In genomic region chr3:164737174-164737573, GRCh38 we compare ENCODE assay signal across 30 cellular contexts.
"Had no signal": no experiment of that assay in that cellular context is flagged by ENCODE, and none has a peak within 500 bp of the region (broad histone marks: within the 10 kb centered on the region; RNA-seq: fewer than 3 reads in every experiment).

No MANE protein-coding gene starts in this region.

- H3K27ac Mint-ChIP-seq: activated CD4-positive, alpha-beta T cell treated with anti-CD3 and anti-CD28 coated beads, Interleukin-2, amount 10 ng/mL, durations not matched to agents 24 days and 14 days; activated CD8-positive, alpha-beta T cell treated with anti-CD3 and anti-CD28 coated beads for 36 hours; activated naive CD4-positive, alpha-beta T cell treated with anti-CD3 and anti-CD28 coated beads, Interleukin-2, amount 50 U/mL, for 24 hours; activated naive CD8-positive, alpha-beta T cell treated with anti-CD3 and anti-CD28 coated beads, Interleukin-2, amount 10 ng/mL, durations not matched to agents 7 days and 5 days; activated T-cell treated with anti-CD3 and anti-CD28 coated beads, Interleukin-2, amount 50 U/mL, for 72 hours; activated T-helper 17 cell treated with anti-CD3 and anti-CD28 coated beads, Interleukin-2, amount 50 U/mL, for 72 hours had no signal

- H3K4me1 Mint-ChIP-seq: activated CD4-positive, alpha-beta T cell treated with anti-CD3 and anti-CD28 coated beads, Interleukin-2, amount 10 ng/mL, durations not matched to agents 24 days and 14 days; activated naive CD4-positive, alpha-beta T cell treated with anti-CD3 and anti-CD28 coated beads, Interleukin-2, amount 50 U/mL, for 24 hours; activated naive CD8-positive, alpha-beta T cell treated with anti-CD3 and anti-CD28 coated beads, Interleukin-2, amount 10 ng/mL, durations not matched to agents 7 days and 5 days; activated T-helper 17 cell treated with anti-CD3 and anti-CD28 coated beads, Interleukin-2, amount 50 U/mL, for 72 hours; central memory CD8-positive, alpha-beta T cell had no signal

- H3K36me3 ChIP-seq: ascending aorta, cardiac muscle cell, WERI-Rb-1 had no signal

- H3K4me2 ChIP-seq: PC-9 had no signal

- H2AFZ ChIP-seq: PC-9 had no signal

- H3K36me3 Mint-ChIP-seq: activated naive CD4-positive, alpha-beta T cell treated with anti-CD3 and anti-CD28 coated beads, Interleukin-2, amount 50 U/mL, for 24 hours; activated naive CD8-positive, alpha-beta T cell treated with anti-CD3 and anti-CD28 coated beads, Interleukin-2, amount 10 ng/mL, durations not matched to agents 7 days and 5 days had no signal

- H3K9me3 Mint-ChIP-seq: activated CD4-positive, alpha-beta T cell treated with anti-CD3 and anti-CD28 coated beads, Interleukin-2, amount 10 ng/mL, durations not matched to agents 24 days and 14 days had no signal

- H3K27me3 ChIP-seq: ascending aorta, cardiac muscle cell had no signal

- H3K4me1 ChIP-seq: ascending aorta had no signal

- H3K9me3 ChIP-seq: ascending aorta had no signal

- H3K27ac ChIP-seq: ascending aorta, cardiac muscle cell, PC-9, RWPE1, WERI-Rb-1 had no signal

- ATAC-seq: activated CD8-positive, alpha-beta T cell treated with anti-CD3 and anti-CD28 coated beads for 36 hours; activated T-cell treated with anti-CD3 and anti-CD28 coated beads, Interleukin-2, amount 50 U/mL, for 72 hours; activated T-helper 17 cell treated with anti-CD3 and anti-CD28 coated beads, Interleukin-2, amount 50 U/mL, for 72 hours; Right ventricle myocardium inferior had no signal

- DNase-seq: activated CD4-positive, alpha-beta T cell treated with anti-CD3 and anti-CD28 coated beads, Interleukin-2, amount 10 ng/mL, durations not matched to agents 24 days and 14 days; activated CD4-positive, alpha-beta T cell treated with anti-CD3 and anti-CD28 coated beads, Interleukin-2, amount 50 U/mL, for 4 hours; activated CD8-positive, alpha-beta T cell treated with anti-CD3 and anti-CD28 coated beads for 36 hours; activated effector memory CD4-positive, alpha-beta T cell treated with anti-CD3 and anti-CD28 coated beads, Interleukin-2, amount 50 U/mL, for 16 hours; activated naive CD4-positive, alpha-beta T cell; activated naive CD8-positive, alpha-beta T cell treated with anti-CD3 and anti-CD28 coated beads, Interleukin-2, amount 10 ng/mL, durations not matched to agents 7 days and 5 days; activated T-cell treated with anti-CD3 and anti-CD28 coated beads, Interleukin-2, amount 50 U/mL, for 1 hour; activated T-cell treated with anti-CD3 and anti-CD28 coated beads, Interleukin-2, amount 50 U/mL, for 72 hours; amygdala; NCI-H1092 treated with DMSO at 0.1 percent for 48 hours; NCI-H1417; NCI-H187 treated with DMSO at 0.1 percent for 48 hours; NCI-H2081; NCI-H226; NCI-H446 treated with DMSO at 0.1 percent for 48 hours; NCI-H524; NCI-H69; NK-92 treated with Interleukin-12 subunit alpha and Interleukin-12 subunit beta, amount 100 ng/mL, for 24 hours; PC-9; SIG-M5; SW 1271; T1000; WERI-Rb-1 had no signal

- H3K27me3 Mint-ChIP-seq: activated CD4-positive, alpha-beta T cell treated with anti-CD3 and anti-CD28 coated beads, Interleukin-2, amount 10 ng/mL, durations not matched to agents 24 days and 14 days; activated CD8-positive, alpha-beta T cell treated with anti-CD3 and anti-CD28 coated beads for 36 hours; activated naive CD4-positive, alpha-beta T cell treated with anti-CD3 and anti-CD28 coated beads, Interleukin-2, amount 50 U/mL, for 24 hours; activated naive CD8-positive, alpha-beta T cell treated with anti-CD3 and anti-CD28 coated beads, Interleukin-2, amount 10 ng/mL, durations not matched to agents 7 days and 5 days; activated T-helper 17 cell treated with anti-CD3 and anti-CD28 coated beads, Interleukin-2, amount 50 U/mL, for 72 hours; central memory CD8-positive, alpha-beta T cell had no signal

- H3K4me3 ChIP-seq: ascending aorta, cardiac muscle cell, PC-9 had no signal

- H3K4me3 Mint-ChIP-seq: activated CD4-positive, alpha-beta T cell treated with anti-CD3 and anti-CD28 coated beads, Interleukin-2, amount 10 ng/mL, durations not matched to agents 24 days and 14 days; activated CD8-positive, alpha-beta T cell treated with anti-CD3 and anti-CD28 coated beads for 36 hours; activated naive CD4-positive, alpha-beta T cell treated with anti-CD3 and anti-CD28 coated beads, Interleukin-2, amount 50 U/mL, for 24 hours; activated naive CD8-positive, alpha-beta T cell treated with anti-CD3 and anti-CD28 coated beads, Interleukin-2, amount 10 ng/mL, durations not matched to agents 7 days and 5 days; activated T-cell treated with anti-CD3 and anti-CD28 coated beads, Interleukin-2, amount 50 U/mL, for 72 hours; activated T-helper 17 cell treated with anti-CD3 and anti-CD28 coated beads, Interleukin-2, amount 50 U/mL, for 72 hours; central memory CD8-positive, alpha-beta T cell had no signal
